ENCODE assay signal across 31 cellular contexts in genomic region chr1:53964109-53964508, GRCh38. TPM values are rescaled to one million over a fixed set of nuclear protein-coding genes. Genes with fewer than 3 reads are reported as not detected.
DNase-seq lines count a peak whose midpoint lies in the region; ATAC-seq and TF ChIP-seq lines count a peak whose summit lies in the region.
"Had no signal": no experiment of that assay in that cellular context is flagged by ENCODE, and none has a peak within 500 bp of the region (broad histone marks: within the 10 kb centered on the region; RNA-seq: fewer than 3 reads in every experiment).

No MANE protein-coding gene starts in this region.

- in situ Hi-C loops in IMR-90 (cut with MboI; ENCODE audit: low sequenced_read_pairs), result no loop called here

- H3K27me3 Mint-ChIP-seq in GM23338 (ENCODE audit: insufficient read depth, low read depth, poor library complexity), result peaks cover 6% of the 10 kb centered on the region
- no peaks in the 10 kb centered on the region for H3K27me3 Mint-ChIP-seq in endodermal cell (ENCODE audit: insufficient read depth)
- H3K27me3 Mint-ChIP-seq in neural progenitor cell (ENCODE audit: insufficient read depth, low read depth), result no peaks in the 10 kb centered on the region
- H3K27me3 Mint-ChIP-seq: activated B cell treated with CpG ODN at 0.5 μM for 24 hours; activated CD4-positive, alpha-beta memory T cell treated with anti-CD3 and anti-CD28 coated beads for 36 hours; brain had no signal

- H3K27me3 ChIP-seq in GM23338 (ENCODE audit: insufficient read depth) (no peaks in the 10 kb centered on the region), IMR-90 (ENCODE audit: control insufficient read depth, insufficient read depth, low read length) (no peaks in the 10 kb centered on the region), endodermal cell (ENCODE audit: control insufficient read depth, insufficient read depth, low read length, poor library complexity, severe bottlenecking) (no peaks in the 10 kb centered on the region), neural progenitor cell (no peaks in the 10 kb centered on the region), vagina (no peaks in the 10 kb centered on the region)
- H3K27me3 ChIP-seq: adrenal gland, BLaER1, transverse colon had no signal

- BruUV-seq in IMR-90 (replicated peaks; lab: Mats Ljungman, UMichigan), result no TSS peak

- no peak overlapping the region for H2AK5ac ChIP-seq in IMR-90 (ENCODE audit: low read depth, low read length)

- DNase-seq in GM23338 (ENCODE audit: low spot score), result no peak
- DNase-seq in IMR-90, result peak; percentile 41
- peak; percentile 74 for DNase-seq in endodermal cell
- no peak for DNase-seq in neural progenitor cell (ENCODE audit: low spot score)
- no peak for DNase-seq in vagina (ENCODE audit: extremely low spot score in 2 of 2)
- no peak for DNase-seq in midbrain (lab: John Stamatoyannopoulos, UW)
- DNase-seq: activated B cell treated with CpG ODN at 0.5 μM for 24 hours; activated CD4-positive, alpha-beta memory T cell treated with anti-CD3 and anti-CD28 coated beads for 36 hours; activated naive CD4-positive, alpha-beta T cell treated with Interleukin-2 at 50 U/mL for 16 hours; activated T-cell treated with anti-CD3 and anti-CD28 coated beads, Interleukin-2, amount 50 U/mL, for 72 hours; adrenal gland; NCI-H1092; NCI-H1694; NCI-H446 treated with DMSO at 0.1 percent for 48 hours; NCI-H82; psoas muscle; SIG-M5; stimulated activated CD4-positive, alpha-beta T cell treated with anti-CD3 and anti-CD28 coated beads, Interleukin-12 subunit alpha, Interleukin-12 subunit beta, amount 100 ng/mL, for 4 hours; stimulated activated CD4-positive, alpha-beta T cell treated with anti-CD3 and anti-CD28 coated beads, Interleukin-4, amount 100 ng/mL, for 1 hour; transverse colon had no signal

- H2AK9ac ChIP-seq in IMR-90 (replicated peaks; ENCODE audit: low read depth, low read length, poor library complexity), result no peak overlapping the region

- H3K36me3 Mint-ChIP-seq in GM23338 (ENCODE audit: low read depth) (peaks cover 62% of the 10 kb centered on the region), endodermal cell (ENCODE audit: low read depth) (peaks cover 57% of the 10 kb centered on the region), neural progenitor cell (peaks cover 40% of the 10 kb centered on the region)

- H3K9me3 ChIP-seq in IMR-90 (ENCODE audit: control insufficient read depth, insufficient read depth, low read length), result no peaks in the 10 kb centered on the region
- H3K9me3 ChIP-seq in endodermal cell (ENCODE audit: control insufficient read depth, low read length), result no peaks in the 10 kb centered on the region
- no peaks in the 10 kb centered on the region for H3K9me3 ChIP-seq in neural progenitor cell (ENCODE audit: low read depth)
- H3K9me3 ChIP-seq in vagina, result no peaks in the 10 kb centered on the region
- H3K9me3 ChIP-seq: adrenal gland, BLaER1, psoas muscle, transverse colon had no signal

- H3K9ac ChIP-seq in IMR-90 (ENCODE audit: low read depth, low read length) (no peak overlapping the region), endodermal cell (ENCODE audit: extremely low read depth, low read length, poor library complexity, severe bottlenecking) (no peak overlapping the region), neural progenitor cell (no peak overlapping the region)
- H3K9ac ChIP-seq: BLaER1 had no signal

- no peak overlapping the region for H4K8ac ChIP-seq in IMR-90 (ENCODE audit: low read depth in 2 of 2, low read length in 2 of 2)

- no peaks in the 10 kb centered on the region for H3K9me2 ChIP-seq in GM23338 (ENCODE audit: insufficient read depth)

- CTCF ChIA-PET in IMR-90 (lab: Yijun Ruan, JAX), result no interaction called here

- no peak overlapping the region for H4K91ac ChIP-seq in IMR-90 (ENCODE audit: insufficient read depth, low read depth, low read length)

- H3K4ac ChIP-seq in IMR-90 (ENCODE audit: low read depth, low read length), result no peak overlapping the region

- peaks cover 9% of the 10 kb centered on the region for H3K4me1 Mint-ChIP-seq in GM23338
- peaks cover 24% of the 10 kb centered on the region for H3K4me1 Mint-ChIP-seq in endodermal cell
- H3K4me1 Mint-ChIP-seq in neural progenitor cell, result no peaks in the 10 kb centered on the region
- H3K4me1 Mint-ChIP-seq: brain had no signal

- no peak overlapping the region for H2BK15ac ChIP-seq in IMR-90 (ENCODE audit: low read depth, low read length)

- no peak for TF ChIP-seq POLR2A in IMR-90 (IDR thresholded peaks at IDR 0.05; ENCODE audit: low read depth, low read length)
- TF ChIP-seq POLR2A in vagina (IDR thresholded peaks at IDR 0.05), result no peak

- H3K23ac ChIP-seq in IMR-90 (ENCODE audit: low read depth, low read length), result no peak overlapping the region

- H3F3A ChIP-seq in GM23338 (replicated peaks; ENCODE audit: low read depth), result 0 out of 2 replicates have a peak, but pooled peaks cover 2% of the 10 kb centered on the region
- no peaks in the 10 kb centered on the region for H3F3A ChIP-seq in neural progenitor cell (ENCODE audit: low read depth)

- peaks cover 8% of the 10 kb centered on the region for H3K9me1 ChIP-seq in IMR-90 (ENCODE audit: insufficient read depth, low read length)

- ATAC-seq in GM23338 (peak; percentile 74), IMR-90 (ENCODE audit: low read depth) (no peak), GM19328 (IDR thresholded peaks at IDR 0.05; ENCODE audit: unreplicated experiment) (no peak)
- ATAC-seq: activated T-cell treated with anti-CD3 and anti-CD28 coated beads, Interleukin-2, amount 50 U/mL, for 72 hours; HCT116; left lobe of liver; psoas muscle; sciatic nerve had no signal

- H2BK5ac ChIP-seq in IMR-90 (ENCODE audit: low read depth, low read length, poor library complexity, severe bottlenecking), result no peak overlapping the region

- no peaks in the 10 kb centered on the region for H3K9me3 Mint-ChIP-seq in GM23338
- H3K9me3 Mint-ChIP-seq in endodermal cell, result no peaks in the 10 kb centered on the region
- H3K9me3 Mint-ChIP-seq in neural progenitor cell, result no peaks in the 10 kb centered on the region
- H3K9me3 Mint-ChIP-seq: activated B cell treated with CpG ODN at 0.5 μM for 24 hours; activated CD4-positive, alpha-beta memory T cell treated with anti-CD3 and anti-CD28 coated beads for 36 hours; activated T-cell treated with anti-CD3 and anti-CD28 coated beads, Interleukin-2, amount 50 U/mL, for 72 hours; brain had no signal

- H3K4me3 Mint-ChIP-seq in GM23338 (no peak overlapping the region), endodermal cell (no peak overlapping the region), neural progenitor cell (no peak overlapping the region)
- H3K4me3 Mint-ChIP-seq: activated B cell treated with CpG ODN at 0.5 μM for 24 hours; activated CD4-positive, alpha-beta memory T cell treated with anti-CD3 and anti-CD28 coated beads for 36 hours; activated T-cell treated with anti-CD3 and anti-CD28 coated beads, Interleukin-2, amount 50 U/mL, for 72 hours; brain had no signal

- H3K4me2 ChIP-seq in GM23338, result no peak overlapping the region
- H3K4me2 ChIP-seq in IMR-90 (ENCODE audit: low read depth, low read length), result no peak overlapping the region
- no peak overlapping the region for H3K4me2 ChIP-seq in neural progenitor cell
- H3K4me2 ChIP-seq: BLaER1 had no signal

- H3K27ac Mint-ChIP-seq in GM23338 (peak overlapping the region; percentile 82), endodermal cell (peak overlapping the region; percentile 29), neural progenitor cell (no peak overlapping the region)
- H3K27ac Mint-ChIP-seq: activated B cell treated with CpG ODN at 0.5 μM for 24 hours; activated CD4-positive, alpha-beta memory T cell treated with anti-CD3 and anti-CD28 coated beads for 36 hours; activated T-cell treated with anti-CD3 and anti-CD28 coated beads, Interleukin-2, amount 50 U/mL, for 72 hours; brain had no signal

- H3K18ac ChIP-seq in IMR-90 (ENCODE audit: low read depth, low read length), result no peak overlapping the region

- no peak overlapping the region for H3K14ac ChIP-seq in IMR-90 (replicated peaks; ENCODE audit: low read depth, low read length)

- intact Hi-C loops in IMR-90 (cut with micrococcal nuclease), result no loop called here
- intact Hi-C loops in vagina (cut with DNase I), result no loop called here

- no peak for TF ChIP-seq CTCF in GM23338 (conservative IDR thresholded peaks at IDR 0.05; ENCODE audit: low read depth in 2 of 2)
- no peak for TF ChIP-seq CTCF in IMR-90 (conservative IDR thresholded peaks at IDR 0.05; ENCODE audit: low read depth, low read length)
- TF ChIP-seq CTCF in endodermal cell (conservative IDR thresholded peaks at IDR 0.05), result no peak
- TF ChIP-seq CTCF in neural progenitor cell (IDR thresholded peaks at IDR 0.05), result no peak
- no peak for TF ChIP-seq CTCF in vagina (IDR thresholded peaks at IDR 0.05)

- peaks cover 19 to 21% of the 10 kb centered on the region in 2 experiments for H3K79me1 ChIP-seq in IMR-90 (ENCODE audit: low read depth in 1 of 2, low read length in 2 of 2)

- no peak overlapping the region for H4K5ac ChIP-seq in IMR-90 (ENCODE audit: low read depth, low read length)

- H3K27ac ChIP-seq in GM23338 (ENCODE audit: low read depth) (no peak overlapping the region; the same call in 1 of the 2 replicates), IMR-90 (ENCODE audit: insufficient read depth, low read length) (no peak overlapping the region), endodermal cell (ENCODE audit: low read depth, low read length) (no peak overlapping the region), neural progenitor cell (peak overlapping the region; percentile 12), vagina (no peak overlapping the region)
- H3K27ac ChIP-seq: adrenal gland, BLaER1, psoas muscle, transverse colon had no signal

- H2AFZ ChIP-seq in GM23338 (no peak overlapping the region), IMR-90 (replicated peaks; ENCODE audit: low read length, poor library complexity) (no peak overlapping the region), neural progenitor cell (replicated peaks) (no peak overlapping the region)

- no peak overlapping the region for H3K56ac ChIP-seq in IMR-90 (ENCODE audit: extremely low read depth, insufficient read depth, low read length)

- dilution Hi-C loops in IMR-90 (cut with HindIII; ENCODE audit: low sequenced_read_pairs, unreplicated experiment), result no loop called here

- POLR2A ChIA-PET in IMR-90 (lab: Charles Lee; ENCODE audit: unreplicated experiment), result no interaction called here

- H3K36me3 ChIP-seq in GM23338 (ENCODE audit: insufficient read depth) (peaks cover 48% of the 10 kb centered on the region), IMR-90 (ENCODE audit: control insufficient read depth, insufficient read depth, low read length) (peaks cover 42% of the 10 kb centered on the region), endodermal cell (ENCODE audit: control insufficient read depth, insufficient read depth, low read length) (peaks cover 74% of the 10 kb centered on the region), neural progenitor cell (peaks cover 19% of the 10 kb centered on the region), vagina (peaks cover 2 to 77% of the 10 kb centered on the region in 2 donors)

- H4K20me1 ChIP-seq in GM23338 (replicated peaks; ENCODE audit: insufficient read depth) (peaks cover 10% of the 10 kb centered on the region), IMR-90 (ENCODE audit: insufficient read depth, low read length) (peaks cover 3% of the 10 kb centered on the region; the same call in 1 of the 2 replicates), neural progenitor cell (ENCODE audit: low read depth) (peaks cover 5% of the 10 kb centered on the region)
- H4K20me1 ChIP-seq: BLaER1 had no signal

- H3K79me2 ChIP-seq in GM23338 (replicated peaks; ENCODE audit: insufficient read depth), result no peaks in the 10 kb centered on the region
- H3K79me2 ChIP-seq in neural progenitor cell (ENCODE audit: low read depth), result no peaks in the 10 kb centered on the region

- H2BK20ac ChIP-seq in IMR-90 (ENCODE audit: low read depth, low read length), result no peak overlapping the region

- H3K4me1 ChIP-seq in GM23338 (ENCODE audit: insufficient read depth) (no peaks in the 10 kb centered on the region), IMR-90 (ENCODE audit: control insufficient read depth, insufficient read depth, low read length) (peaks cover 8% of the 10 kb centered on the region), endodermal cell (ENCODE audit: control insufficient read depth, insufficient read depth, low read length) (peaks cover 6% of the 10 kb centered on the region), neural progenitor cell (no peaks in the 10 kb centered on the region), vagina (no peaks in the 10 kb centered on the region)
- H3K4me1 ChIP-seq: BLaER1, psoas muscle, transverse colon had no signal

- no peak for TF ChIP-seq RAD21 in IMR-90 (IDR thresholded peaks at IDR 0.05; ENCODE audit: low read length)

- H3K4me3 ChIP-seq in GM23338 (no peak overlapping the region), IMR-90 (ENCODE audit: insufficient read depth, low read depth, low read length) (no peak overlapping the region), endodermal cell (ENCODE audit: low read length) (no peak overlapping the region), neural progenitor cell (no peak overlapping the region), vagina (no peak overlapping the region)
- H3K4me3 ChIP-seq: adrenal gland, BLaER1, psoas muscle, transverse colon had no signal

- 73 to 100% methylated on average over 2 to 3 of the region's 5 CpGs for WGBS in IMR-90 (ENCODE audit: extremely low coverage in 2 of 2, insufficient read length in 1 of 2), 2 experiments
- 84 to 91% methylated on average over 5 of the region's 5 CpGs for WGBS in endodermal cell (ENCODE audit: insufficient coverage in 1 of 2, insufficient read length in 1 of 2), 2 experiments

- no peak overlapping the region for H2BK120ac ChIP-seq in IMR-90 (ENCODE audit: low read depth, low read length)

RNA-seq across cellular contexts. Expression of gene LRRC42, which starts 18.0 kb away (rescaled TPM):
- 39.6 and 48.1 TPM in 2 replicates for total RNA-seq in GM23338 (2014; rRNA removed; shearing (Covaris generic))
- polyA plus RNA-seq in GM23338 (2016; fragmentation: Nextera tagmentation; extraction: Ambion mirVana) (22.4 and 25.9 TPM in 2 replicates), IMR-90 (2012; rRNA removed) (38.6 and 39.9 TPM in 2 replicates)
- total RNA-seq in IMR-90 (2012; rRNA removed) (33.3 and 47.5 TPM in 2 replicates), endodermal cell (10 to 100 TPM; 46.0 to 55.1 TPM), neural progenitor cell (ENCODE audit: low replicate concordance) (69.1 and 74.5 TPM in 2 replicates), vagina (31.7 TPM)
- 22.7 and 24.5 TPM in 2 replicates for polyA plus RNA-seq in IMR-90 (2012; cell fraction: cytosol; rRNA removed)
- polyA plus RNA-seq in IMR-90 (2012; cell fraction: nucleus; rRNA removed; ENCODE audit: low replicate concordance), result 11.2 and 23.1 TPM in 2 replicates
- 62.3 TPM for polyA plus RNA-seq in endodermal cell (2013, experiment 1 of 2)
- polyA plus RNA-seq in endodermal cell (2013, experiment 2 of 2), result 59.9 TPM

RNA-seq across cellular contexts. Expression of gene IFT25, which starts 18.6 kb away (rescaled TPM):
- 27.2 and 28.2 TPM in 2 replicates for total RNA-seq in GM23338 (2014; rRNA removed; shearing (Covaris generic))
- polyA plus RNA-seq in GM23338 (2016; fragmentation: Nextera tagmentation; extraction: Ambion mirVana), result 97.1 and 109 TPM in 2 replicates
- 9.1 and 30.0 TPM in 2 replicates for total RNA-seq in IMR-90 (2012; rRNA removed)
- 32.4 and 38.0 TPM in 2 replicates for polyA plus RNA-seq in IMR-90 (2012; rRNA removed)
- polyA plus RNA-seq in IMR-90 (2012; cell fraction: cytosol; rRNA removed), result 2.9 and 8.6 TPM in 2 replicates
- 1.4 and 17.9 TPM in 2 replicates for polyA plus RNA-seq in IMR-90 (2012; cell fraction: nucleus; rRNA removed; ENCODE audit: low replicate concordance)
- total RNA-seq in endodermal cell, result 10 to 100 TPM; 34.8 to 56.7 TPM
- 52.3 TPM for polyA plus RNA-seq in endodermal cell (2013, experiment 1 of 2)
- polyA plus RNA-seq in endodermal cell (2013, experiment 2 of 2), result 50.7 TPM
- total RNA-seq in neural progenitor cell (ENCODE audit: low replicate concordance), result 48.4 and 54.0 TPM in 2 replicates
- total RNA-seq in vagina, result 19.4 TPM

RNA-seq across cellular contexts. Expression of gene LDLRAD1, which starts 53.9 kb away (rescaled TPM):
- total RNA-seq in GM23338 (2014; rRNA removed; shearing (Covaris generic)), result not detected in 2 replicates
- not detected in 2 replicates for polyA plus RNA-seq in GM23338 (2016; fragmentation: Nextera tagmentation; extraction: Ambion mirVana)
- not detected in 2 replicates for total RNA-seq in IMR-90 (2012; rRNA removed)
- not detected in 2 replicates for polyA plus RNA-seq in IMR-90 (2012; rRNA removed)
- not detected in 2 replicates for polyA plus RNA-seq in IMR-90 (2012; cell fraction: cytosol; rRNA removed)
- not detected in 2 replicates for polyA plus RNA-seq in IMR-90 (2012; cell fraction: nucleus; rRNA removed; ENCODE audit: low replicate concordance)
- total RNA-seq in endodermal cell, result not detected
- polyA plus RNA-seq in endodermal cell (2013, experiment 1 of 2), result not detected
- polyA plus RNA-seq in endodermal cell (2013, experiment 2 of 2), result not detected
- total RNA-seq in neural progenitor cell (ENCODE audit: low replicate concordance), result not detected in 2 replicates
- not detected for total RNA-seq in vagina
- total RNA-seq: activated B cell treated with CpG ODN at 0.5 μM for 24 hours; activated CD4-positive, alpha-beta memory T cell treated with anti-CD3 and anti-CD28 coated beads for 36 hours; activated T-cell treated with anti-CD3 and anti-CD28 coated beads, Interleukin-2, amount 50 U/mL, for 72 hours; cerebellum; endothelial cell of umbilical vein; fibroblast of lung; G401; HT1080; psoas muscle; sciatic nerve; transverse colon had no signal
- polyA plus RNA-seq: endothelial cell of umbilical vein, fibroblast of lung, psoas muscle had no signal

Comparison
In these comparisons a context has a peak if more than half of its experiments do, and no peak if none do; other contexts are left out.
1. DNase-seq: peak in IMR-90 (single experiment) and endodermal cell (single experiment); none in GM23338 (single experiment), neural progenitor cell (single experiment), vagina (0 of 2) and midbrain (single experiment).